ENCODE assay signal across 8 cellular contexts in genomic region chr13:113364933-113365371, GRCh38. TPM values are rescaled to one million over a fixed set of nuclear protein-coding genes. Genes with fewer than 3 reads are reported as not detected.
DNase-seq lines count a peak whose midpoint lies in the region; ATAC-seq and TF ChIP-seq lines count a peak whose summit lies in the region.
"Had no signal": no experiment of that assay in that cellular context is flagged by ENCODE, and none has a peak within 500 bp of the region (broad histone marks: within the 10 kb centered on the region; RNA-seq: fewer than 3 reads in every experiment).

No MANE protein-coding gene starts in this region.

- no peak overlapping the region for H3K4me3 ChIP-seq in HUES48 (ENCODE audit: low read depth, low read length)
- H3K4me3 ChIP-seq in body of pancreas: no peak overlapping the region
- H3K4me3 ChIP-seq in subcutaneous abdominal adipose tissue (ENCODE audit: low read depth in 1 of 5, low read length in 5 of 5): peak overlapping the region in 4 of 5 donors; percentile 53 to 65 (median 59)
- H3K4me3 ChIP-seq: SJSA1 had no signal

- H3K9me3 ChIP-seq in HUES48 (ENCODE audit: control insufficient read depth, insufficient read depth, low read length) (no peaks in the 10 kb centered on the region), body of pancreas (no peaks in the 10 kb centered on the region), subcutaneous abdominal adipose tissue (ENCODE audit: control insufficient read depth in 5 of 5, low read length in 5 of 5) (no peaks in the 10 kb centered on the region)
- H3K9me3 ChIP-seq: SJSA1 had no signal

- peaks cover 3% of the 10 kb centered on the region for H3K27me3 Mint-ChIP-seq in mesothelial cell of epicardium (ENCODE audit: low read depth)

- no peak for TF ChIP-seq CTCF in body of pancreas (IDR thresholded peaks at IDR 0.05)
- no peak for TF ChIP-seq CTCF in mesothelial cell of epicardium (IDR thresholded peaks at IDR 0.05; ENCODE audit: unreplicated experiment)

- H3K27me3 ChIP-seq in HUES48 (ENCODE audit: control insufficient read depth, insufficient read depth, low read length): no peaks in the 10 kb centered on the region
- H3K27me3 ChIP-seq in body of pancreas: no peaks in the 10 kb centered on the region
- H3K27me3 ChIP-seq in subcutaneous abdominal adipose tissue (ENCODE audit: control insufficient read depth in 5 of 5, insufficient read depth in 4 of 5, low read length in 5 of 5): peaks cover 0 to 3% (median 0%) of the 10 kb centered on the region in 5 donors

- no peak for ATAC-seq in body of pancreas

- peak in 1 of 4 donors; percentile 33 for DNase-seq in body of pancreas
- DNase-seq in mesothelial cell of epicardium (ENCODE audit: low spot score in 2 of 2, unreplicated experiment in 2 of 2): peak in 1 of 2 experiments; percentile 39
- no peak for DNase-seq in NCI-H2107 (lab: John Stamatoyannopoulos, UW)
- DNase-seq in NCI-H2081 (lab: John Stamatoyannopoulos, UW): no peak
- DNase-seq in stimulated activated CD4-positive, alpha-beta T cell treated with anti-CD3 and anti-CD28 coated beads, Interleukin-2, amount 100 ng/mL, for 48 hours: no peak

- H3K4me1 Mint-ChIP-seq in mesothelial cell of epicardium: peaks cover 3% of the 10 kb centered on the region

- no peaks in the 10 kb centered on the region for H3K36me3 Mint-ChIP-seq in mesothelial cell of epicardium

- 94% methylated on average over 30 of the region's 32 CpGs; no CpG with 5 or more reads in 1 of the 2 donors for WGBS in body of pancreas, 2 donors

- peak overlapping the region; percentile 33 for H3K27ac ChIP-seq in HUES48 (ENCODE audit: low read depth, low read length)
- H3K27ac ChIP-seq in body of pancreas: peak overlapping the region in 3 of 4 donors; percentile 40 to 77 (median 72)
- H3K27ac ChIP-seq in subcutaneous abdominal adipose tissue (ENCODE audit: low read depth, low read length): peak overlapping the region; percentile 10
- H3K27ac ChIP-seq: SJSA1 had no signal

- H3K4me1 ChIP-seq in HUES48 (ENCODE audit: control insufficient read depth, insufficient read depth, low read length) (peaks cover 6% of the 10 kb centered on the region; the same call in 1 of the 2 replicates), body of pancreas (peaks cover 19% of the 10 kb centered on the region), subcutaneous abdominal adipose tissue (ENCODE audit: control insufficient read depth in 5 of 5, insufficient read depth in 5 of 5, low read length in 5 of 5) (peaks cover 0 to 23% (median 15%) of the 10 kb centered on the region in 5 donors)

- peak overlapping the region; percentile 54 for H3K4me3 Mint-ChIP-seq in mesothelial cell of epicardium

- no peak for TF ChIP-seq POLR2A in body of pancreas (IDR thresholded peaks at IDR 0.05)

- H3K9me3 Mint-ChIP-seq in mesothelial cell of epicardium: no peaks in the 10 kb centered on the region

- H3K36me3 ChIP-seq in HUES48 (ENCODE audit: control insufficient read depth, insufficient read depth, low read length) (peaks cover 14% of the 10 kb centered on the region), body of pancreas (replicated peaks in 1 of 2; ENCODE audit: insufficient read depth in 1 of 2, low read depth in 2 of 2) (no peaks in the 10 kb centered on the region), subcutaneous abdominal adipose tissue (ENCODE audit: control insufficient read depth in 5 of 5, insufficient read depth in 5 of 5, low read length in 5 of 5) (no peaks in the 10 kb centered on the region)
- H3K36me3 ChIP-seq: SJSA1 had no signal

- intact Hi-C loops in body of pancreas (cut with DNase I): no loop called here

- no peak overlapping the region for H3K9ac ChIP-seq in HUES48 (ENCODE audit: low read depth, low read length)
- peak overlapping the region in 4 of 5 donors; percentile 48 to 86 (median 80) for H3K9ac ChIP-seq in subcutaneous abdominal adipose tissue (ENCODE audit: low read length in 5 of 5)

- peak overlapping the region; percentile 34 for H3K27ac Mint-ChIP-seq in mesothelial cell of epicardium

RNA-seq across cellular contexts. Expression of gene GRTP1, which starts 1.0 kb away (rescaled TPM):
- total RNA-seq in body of pancreas: 1 to 10 TPM; 7.3 to 8.9 TPM
- total RNA-seq in mesothelial cell of epicardium: 13.6 to 14.7 TPM (median 13.7 TPM) in 3 replicates

Comparison
In these comparisons a context has a peak if more than half of its experiments do, and no peak if none do; other contexts are left out.
1. H3K27ac ChIP-seq: peak in every context shown above with its lines; median percentile 72 in body of pancreas; 33 in HUES48; 10 in subcutaneous abdominal adipose tissue.
2. H3K4me3 ChIP-seq: peak in subcutaneous abdominal adipose tissue (4 of 5); none in HUES48 (single experiment) and body of pancreas (0 of 2).